In genomic region chr1:23967871-23968270, GRCh38 we compare ENCODE assay signal across 23 cellular contexts. TPM values are rescaled to one million over a fixed set of nuclear protein-coding genes. Genes with fewer than 3 reads are reported as not detected.
DNase-seq lines count a peak whose midpoint lies in the region; ATAC-seq and TF ChIP-seq lines count a peak whose summit lies in the region.
"Had no signal": no experiment of that assay in that cellular context is flagged by ENCODE, and none has a peak within 500 bp of the region (broad histone marks: within the 10 kb centered on the region; RNA-seq: fewer than 3 reads in every experiment).

No MANE protein-coding gene starts in this region.

- peak overlapping the region; percentile 49 for H3K27ac Mint-ChIP-seq in activated naive CD4-positive, alpha-beta T cell treated with anti-CD3 and anti-CD28 coated beads, Interleukin-2, amount 50 U/mL, for 24 hours
- no peak overlapping the region for H3K27ac Mint-ChIP-seq in activated naive CD4-positive, alpha-beta T cell treated with anti-CD3 and anti-CD28 coated beads, Interleukin-2, amount 50 U/mL, for 72 hours
- peak overlapping the region; percentile 8 for H3K27ac Mint-ChIP-seq in glutamatergic neuron (ENCODE audit: unreplicated experiment)
- peak overlapping the region; percentile 55 for H3K27ac Mint-ChIP-seq in stimulated activated memory B cell treated with anti-CD40 and anti-IgM and Interleukin-4, amounts not matched to agents 10 μg/mL and 1 μg/mL and 100 μg/mL, for 72 hours

- H3K27me3 Mint-ChIP-seq in activated naive CD4-positive, alpha-beta T cell treated with anti-CD3 and anti-CD28 coated beads, Interleukin-2, amount 50 U/mL, for 24 hours: no peaks in the 10 kb centered on the region
- H3K27me3 Mint-ChIP-seq in glutamatergic neuron (ENCODE audit: unreplicated experiment): no peaks in the 10 kb centered on the region
- H3K27me3 Mint-ChIP-seq in stimulated activated memory B cell treated with anti-CD40 and anti-IgM and Interleukin-4, amounts not matched to agents 10 μg/mL and 1 μg/mL and 100 μg/mL, for 72 hours: no peaks in the 10 kb centered on the region

- no peak for TF ChIP-seq POLR2A in erythroblast (IDR thresholded peaks at IDR 0.05; ENCODE audit: low read length)

- H3K9me3 Mint-ChIP-seq in activated naive CD4-positive, alpha-beta T cell treated with anti-CD3 and anti-CD28 coated beads, Interleukin-2, amount 50 U/mL, for 24 hours: no peaks in the 10 kb centered on the region
- H3K9me3 Mint-ChIP-seq in activated naive CD4-positive, alpha-beta T cell treated with anti-CD3 and anti-CD28 coated beads, Interleukin-2, amount 50 U/mL, for 72 hours: no peaks in the 10 kb centered on the region
- no peaks in the 10 kb centered on the region for H3K9me3 Mint-ChIP-seq in glutamatergic neuron (ENCODE audit: unreplicated experiment)
- no peaks in the 10 kb centered on the region for H3K9me3 Mint-ChIP-seq in stimulated activated memory B cell treated with anti-CD40 and anti-IgM and Interleukin-4, amounts not matched to agents 10 μg/mL and 1 μg/mL and 100 μg/mL, for 72 hours

- H3K4me1 Mint-ChIP-seq in activated naive CD4-positive, alpha-beta T cell treated with anti-CD3 and anti-CD28 coated beads, Interleukin-2, amount 50 U/mL, for 24 hours: peaks cover 54% of the 10 kb centered on the region
- H3K4me1 Mint-ChIP-seq in glutamatergic neuron (ENCODE audit: low read depth, unreplicated experiment): no peaks in the 10 kb centered on the region
- peaks cover 29% of the 10 kb centered on the region for H3K4me1 Mint-ChIP-seq in stimulated activated memory B cell treated with anti-CD40 and anti-IgM and Interleukin-4, amounts not matched to agents 10 μg/mL and 1 μg/mL and 100 μg/mL, for 72 hours

- H3K27ac ChIP-seq in SK-N-MC: peak overlapping the region; percentile 82
- H3K27ac ChIP-seq: tibial artery had no signal

- H3K4me3 Mint-ChIP-seq in activated naive CD4-positive, alpha-beta T cell treated with anti-CD3 and anti-CD28 coated beads, Interleukin-2, amount 50 U/mL, for 24 hours: no peak overlapping the region
- H3K4me3 Mint-ChIP-seq in glutamatergic neuron (ENCODE audit: unreplicated experiment): no peak overlapping the region
- no peak overlapping the region for H3K4me3 Mint-ChIP-seq in stimulated activated memory B cell treated with anti-CD40 and anti-IgM and Interleukin-4, amounts not matched to agents 10 μg/mL and 1 μg/mL and 100 μg/mL, for 72 hours

- H3K36me3 Mint-ChIP-seq in activated naive CD4-positive, alpha-beta T cell treated with anti-CD3 and anti-CD28 coated beads, Interleukin-2, amount 50 U/mL, for 24 hours: peaks cover 20% of the 10 kb centered on the region
- H3K36me3 Mint-ChIP-seq in activated naive CD4-positive, alpha-beta T cell treated with anti-CD3 and anti-CD28 coated beads, Interleukin-2, amount 50 U/mL, for 72 hours: peaks cover 5 to 40% of the 10 kb centered on the region in 2 donors
- no peaks in the 10 kb centered on the region for H3K36me3 Mint-ChIP-seq in glutamatergic neuron (ENCODE audit: unreplicated experiment)
- H3K36me3 Mint-ChIP-seq in stimulated activated memory B cell treated with anti-CD40 and anti-IgM and Interleukin-4, amounts not matched to agents 10 μg/mL and 1 μg/mL and 100 μg/mL, for 72 hours: peaks cover 31% of the 10 kb centered on the region

- H3K36me3 ChIP-seq in SK-N-MC (ENCODE audit: insufficient read depth, low read length): peaks cover 100% of the 10 kb centered on the region

- no peak for DNase-seq in activated naive CD4-positive, alpha-beta T cell treated with anti-CD3 and anti-CD28 coated beads, Interleukin-2, amount 50 U/mL, for 72 hours (ENCODE audit: low spot score in 2 of 2)
- DNase-seq in SK-N-MC (ENCODE audit: low read depth, low spot score) (no peak), glutamatergic neuron (no peak), C1 segment of cervical spinal cord (lab: John Stamatoyannopoulos, UW) (no peak), erythroblast (lab: John Stamatoyannopoulos, UW) (no peak)
- DNase-seq: activated CD4-positive, CD25-positive, alpha-beta regulatory T cell; activated effector memory CD4-positive, alpha-beta T cell treated with anti-CD3 and anti-CD28 coated beads, Interleukin-2, amount 50 U/mL, for 16 hours; anterior cingulate cortex; Caco-2; cerebellar nuclear complex; HCEC 1CT; NCI-H187 treated with DMSO at 0.1 percent for 48 hours; NCI-H2227 treated with DMSO at 0.1 percent for 48 hours; PC-3; T-helper 9 cell; tibial artery had no signal

- H3K4me3 ChIP-seq in SK-N-MC: no peak overlapping the region
- H3K4me3 ChIP-seq: tibial artery had no signal

- no peak for ATAC-seq in activated naive CD4-positive, alpha-beta T cell treated with anti-CD3 and anti-CD28 coated beads, Interleukin-2, amount 50 U/mL, for 72 hours
- no peak for ATAC-seq in stimulated activated memory B cell treated with anti-CD40 and anti-IgM and Interleukin-4, amounts not matched to agents 10 μg/mL and 1 μg/mL and 100 μg/mL, for 72 hours
- no peak for ATAC-seq in GM21619 (IDR thresholded peaks at IDR 0.05; ENCODE audit: unreplicated experiment)
- ATAC-seq: esophagus mucosa, PC-3 had no signal

- TF ChIP-seq CTCF in glutamatergic neuron (IDR thresholded peaks at IDR 0.05; ENCODE audit: partially characterized antibody, unreplicated experiment): no peak

- no peak overlapping the region for H3K9ac ChIP-seq in SK-N-MC (ENCODE audit: insufficient read length)

- H3K9me3 ChIP-seq in SK-N-MC (ENCODE audit: low read depth, low read length): no peaks in the 10 kb centered on the region
- H3K9me3 ChIP-seq: Caco-2, tibial artery had no signal

RNA-seq across cellular contexts. Expression of gene PNRC2, which starts 8.2 kb away (rescaled TPM):
- total RNA-seq in activated naive CD4-positive, alpha-beta T cell treated with anti-CD3 and anti-CD28 coated beads, Interleukin-2, amount 50 U/mL, for 72 hours: 100 to 1,000 TPM; 121 to 137 TPM
- 106 TPM for total RNA-seq in glutamatergic neuron (ENCODE audit: unreplicated experiment)

RNA-seq across cellular contexts. Expression of gene SRSF10, which starts 12.3 kb away (rescaled TPM):
- 100 to 1,000 TPM; 202 to 226 TPM for total RNA-seq in activated naive CD4-positive, alpha-beta T cell treated with anti-CD3 and anti-CD28 coated beads, Interleukin-2, amount 50 U/mL, for 72 hours
- total RNA-seq in glutamatergic neuron (ENCODE audit: unreplicated experiment): 158 TPM

RNA-seq across cellular contexts. Expression of gene CNR2, which starts 54.7 kb away (rescaled TPM):
- total RNA-seq in activated naive CD4-positive, alpha-beta T cell treated with anti-CD3 and anti-CD28 coated beads, Interleukin-2, amount 50 U/mL, for 72 hours: under 1 TPM in 1 of 2 donors, not detected in 1; 0.05 TPM
- not detected for total RNA-seq in glutamatergic neuron (ENCODE audit: unreplicated experiment)
- total RNA-seq: Caco-2, frontal cortex, HT-29, kidney epithelial cell, PC-3 had no signal

Comparison
In these comparisons a context has a peak if more than half of its experiments do, and no peak if none do; other contexts are left out.
1. H3K27ac Mint-ChIP-seq: peak in activated naive CD4-positive, alpha-beta T cell treated with anti-CD3 and anti-CD28 coated beads, Interleukin-2, amount 50 U/mL, for 24 hours (single experiment), glutamatergic neuron (single experiment) and stimulated activated memory B cell treated with anti-CD40 and anti-IgM and Interleukin-4, amounts not matched to agents 10 μg/mL and 1 μg/mL and 100 μg/mL, for 72 hours (single experiment); none in activated naive CD4-positive, alpha-beta T cell treated with anti-CD3 and anti-CD28 coated beads, Interleukin-2, amount 50 U/mL, for 72 hours (0 of 2).